Comparison of ENCODE assay signal across 8 cellular contexts in genomic region chr15:70259030-70259424, GRCh38.
DNase-seq lines count a peak whose midpoint lies in the region; ATAC-seq and TF ChIP-seq lines count a peak whose summit lies in the region.

No MANE protein-coding gene starts in this region.

- intact Hi-C loops in IMR-90 (cut with micrococcal nuclease): no loop called here
- intact Hi-C loops in prostate gland (cut with DNase I): no loop called here

- H3K4me1 ChIP-seq in IMR-90 (ENCODE audit: control insufficient read depth, insufficient read depth, low read length) (peaks cover 2% of the 10 kb centered on the region; the same call in 1 of the 2 replicates), prostate gland (replicated peaks) (no peaks in the 10 kb centered on the region)

- DNase-seq in EL: peak; percentile 56
- DNase-seq in IMR-90: peak; percentile 62
- peak; percentile 67 for DNase-seq in activated CD8-positive, alpha-beta T cell treated with anti-CD3 and anti-CD28 coated beads, Interleukin-2, amount 10 ng/mL, durations not matched to agents 7 days and 5 days
- peak; percentile 52 for DNase-seq in fibroblast of villous mesenchyme (ENCODE audit: low read depth)
- DNase-seq in prostate gland (ENCODE audit: low spot score): peak; percentile 54
- no peak for DNase-seq in UCSD-AML1 (lab: John Stamatoyannopoulos, UW; ENCODE audit: unreplicated experiment)
- DNase-seq in D341Med (ENCODE audit: low spot score): no peak
- DNase-seq in COR-L47 (lab: John Stamatoyannopoulos, UW): no peak

- H3K14ac ChIP-seq in IMR-90 (replicated peaks; ENCODE audit: low read depth, low read length): no peak overlapping the region

- CTCF ChIA-PET in IMR-90 (lab: Yijun Ruan, JAX): no interaction called here
- CTCF ChIA-PET in activated CD8-positive, alpha-beta T cell treated with anti-CD3 and anti-CD28 coated beads, Interleukin-2, amount 10 ng/mL, durations not matched to agents 7 days and 5 days (lab: Charles Lee): interaction anchor here (0.8 to 1.8 kb wide), 3 partner anchors 15 to 234 kb away, joined by 3 to 6 read pairs (median 5); no protein-coding TSS in a partner anchor

- no peak for TF ChIP-seq POLR2A in IMR-90 (IDR thresholded peaks at IDR 0.05; ENCODE audit: low read depth, low read length)
- no peak for TF ChIP-seq POLR2A in prostate gland (IDR thresholded peaks at IDR 0.05)

- H3K36me3 ChIP-seq in IMR-90 (ENCODE audit: control insufficient read depth, insufficient read depth, low read length) (no peaks in the 10 kb centered on the region), prostate gland (no peaks in the 10 kb centered on the region)

- peak overlapping the region; percentile 21 for H2AK9ac ChIP-seq in IMR-90 (replicated peaks; ENCODE audit: low read depth, low read length, poor library complexity)

- no TSS peak for BruUV-seq in IMR-90 (replicated peaks; lab: Mats Ljungman, UMichigan)

- peak overlapping the region; percentile 61 for H3K4me3 Mint-ChIP-seq in activated CD8-positive, alpha-beta T cell treated with anti-CD3 and anti-CD28 coated beads, Interleukin-2, amount 10 ng/mL, durations not matched to agents 7 days and 5 days

- no peaks in the 10 kb centered on the region for H3K9me3 Mint-ChIP-seq in activated CD8-positive, alpha-beta T cell treated with anti-CD3 and anti-CD28 coated beads, Interleukin-2, amount 10 ng/mL, durations not matched to agents 7 days and 5 days (ENCODE audit: insufficient read depth)

- H3K27me3 ChIP-seq in IMR-90 (ENCODE audit: control insufficient read depth, insufficient read depth, low read length) (peaks cover 36% of the 10 kb centered on the region; the same call in 1 of the 2 replicates), prostate gland (replicated peaks; ENCODE audit: insufficient read depth) (no peaks in the 10 kb centered on the region)

- no peak overlapping the region for H3K4me2 ChIP-seq in IMR-90 (ENCODE audit: low read depth, low read length)

- ATAC-seq in IMR-90 (ENCODE audit: low read depth): peak; percentile 67
- ATAC-seq in activated CD8-positive, alpha-beta T cell treated with anti-CD3 and anti-CD28 coated beads, Interleukin-2, amount 10 ng/mL, durations not matched to agents 7 days and 5 days: peak; percentile 52

- H2BK120ac ChIP-seq in IMR-90 (ENCODE audit: low read depth, low read length): no peak overlapping the region

- H3K9me1 ChIP-seq in IMR-90 (ENCODE audit: insufficient read depth, low read length): no peaks in the 10 kb centered on the region

- H2BK20ac ChIP-seq in IMR-90 (ENCODE audit: low read depth, low read length): no peak overlapping the region

- H4K20me1 ChIP-seq in IMR-90 (ENCODE audit: insufficient read depth, low read length): no peaks in the 10 kb centered on the region

- no peaks in the 10 kb centered on the region for H3K79me1 ChIP-seq in IMR-90 (ENCODE audit: low read depth in 1 of 2, low read length in 2 of 2)

- no peak for TF ChIP-seq CTCF in IMR-90 (conservative IDR thresholded peaks at IDR 0.05; ENCODE audit: low read depth, low read length)
- TF ChIP-seq CTCF in fibroblast of villous mesenchyme (IDR thresholded peaks at IDR 0.05; ENCODE audit: insufficient read depth, low read depth, low read length): no peak
- TF ChIP-seq CTCF in prostate gland (IDR thresholded peaks at IDR 0.05): no peak

- no peak for TF ChIP-seq RAD21 in IMR-90 (IDR thresholded peaks at IDR 0.05; ENCODE audit: low read length)

- H2AK5ac ChIP-seq in IMR-90 (ENCODE audit: low read depth, low read length): no peak overlapping the region

- 18% methylated on average over 2 of the region's 11 CpGs; no CpG with 5 or more reads in 1 of the 2 experiments for WGBS in IMR-90 (ENCODE audit: extremely low coverage in 2 of 2, insufficient read length in 1 of 2), 2 experiments
- 41% methylated on average over 11 of the region's 11 CpGs for WGBS in prostate gland

- H3K23ac ChIP-seq in IMR-90 (ENCODE audit: low read depth, low read length): no peak overlapping the region

- H4K91ac ChIP-seq in IMR-90 (ENCODE audit: insufficient read depth, low read depth, low read length): no peak overlapping the region

- no peak overlapping the region for H3K18ac ChIP-seq in IMR-90 (ENCODE audit: low read depth, low read length)

- peak overlapping the region; percentile 14 for H2AFZ ChIP-seq in IMR-90 (replicated peaks; ENCODE audit: low read length, poor library complexity)

- H3K56ac ChIP-seq in IMR-90 (ENCODE audit: extremely low read depth, insufficient read depth, low read length): no peak overlapping the region

- no peak overlapping the region for H2BK15ac ChIP-seq in IMR-90 (ENCODE audit: low read depth, low read length)

- dilution Hi-C loops in IMR-90 (cut with HindIII; ENCODE audit: low sequenced_read_pairs, unreplicated experiment): no loop called here

- peak overlapping the region; percentile 91 for H3K27ac Mint-ChIP-seq in activated CD8-positive, alpha-beta T cell treated with anti-CD3 and anti-CD28 coated beads, Interleukin-2, amount 10 ng/mL, durations not matched to agents 7 days and 5 days

- H3K4me3 ChIP-seq in IMR-90 (ENCODE audit: insufficient read depth, low read depth, low read length) (no peak overlapping the region), fibroblast of villous mesenchyme (ENCODE audit: low read depth, low read length) (no peak overlapping the region), prostate gland (no peak overlapping the region)

- in situ Hi-C loops in IMR-90 (cut with MboI; ENCODE audit: low sequenced_read_pairs): no loop called here

- no peak overlapping the region for H3K4ac ChIP-seq in IMR-90 (ENCODE audit: low read depth, low read length)

- peaks cover 54% of the 10 kb centered on the region for H3K4me1 Mint-ChIP-seq in activated CD8-positive, alpha-beta T cell treated with anti-CD3 and anti-CD28 coated beads, Interleukin-2, amount 10 ng/mL, durations not matched to agents 7 days and 5 days (ENCODE audit: low read depth)

- peaks cover 22% of the 10 kb centered on the region for H3K27me3 Mint-ChIP-seq in activated CD8-positive, alpha-beta T cell treated with anti-CD3 and anti-CD28 coated beads, Interleukin-2, amount 10 ng/mL, durations not matched to agents 7 days and 5 days (ENCODE audit: low read depth)

- H3K9me3 ChIP-seq in IMR-90 (ENCODE audit: control insufficient read depth, insufficient read depth, low read length): peaks cover 5% of the 10 kb centered on the region; the same call in 1 of the 2 replicates
- no peaks in the 10 kb centered on the region for H3K9me3 ChIP-seq in prostate gland

- POLR2A ChIA-PET in IMR-90 (lab: Charles Lee; ENCODE audit: unreplicated experiment): no interaction called here
- POLR2A ChIA-PET in activated CD8-positive, alpha-beta T cell treated with anti-CD3 and anti-CD28 coated beads, Interleukin-2, amount 10 ng/mL, durations not matched to agents 7 days and 5 days (lab: Charles Lee): interaction anchor here (1.0 to 1.7 kb wide), 3 partner anchors 9 to 806 kb away, joined by 3 to 5 read pairs (median 3); partner anchors contain the start of gene RPLP1

- no peak overlapping the region for H4K8ac ChIP-seq in IMR-90 (ENCODE audit: low read depth in 2 of 2, low read length in 2 of 2)

- no peak overlapping the region for H2BK5ac ChIP-seq in IMR-90 (ENCODE audit: low read depth, low read length, poor library complexity, severe bottlenecking)

- peaks cover 2% of the 10 kb centered on the region for H3K36me3 Mint-ChIP-seq in activated CD8-positive, alpha-beta T cell treated with anti-CD3 and anti-CD28 coated beads, Interleukin-2, amount 10 ng/mL, durations not matched to agents 7 days and 5 days (ENCODE audit: low read depth)

- H4K5ac ChIP-seq in IMR-90 (ENCODE audit: low read depth, low read length): no peak overlapping the region

- H3K27ac ChIP-seq in IMR-90 (ENCODE audit: insufficient read depth, low read length): no peak overlapping the region
- H3K27ac ChIP-seq in prostate gland: no peak overlapping the region

- H3K9ac ChIP-seq in IMR-90 (ENCODE audit: low read depth, low read length): no peak overlapping the region

TF ChIP-seq in IMR-90, 13 proteins besides CTCF, POLR2A, EP300 and RAD21:
- TF ChIP-seq BHLHE40 (IDR thresholded peaks at IDR 0.05; ENCODE audit: low read depth, low read length): peak; percentile 77
- TF ChIP-seq SMC3 (IDR thresholded peaks at IDR 0.05; ENCODE audit: low read depth, low read length): no peak
- TF ChIP-seq NFE2L2 (IDR thresholded peaks at IDR 0.05; ENCODE audit: low read depth, low read length): no peak
- no peak for TF ChIP-seq MAFK (IDR thresholded peaks at IDR 0.05; ENCODE audit: low read depth, low read length)
- TF ChIP-seq MAZ (IDR thresholded peaks at IDR 0.05; ENCODE audit: borderline replicate concordance, low read depth, low read length): no peak
- TF ChIP-seq CEBPB (IDR thresholded peaks at IDR 0.05; ENCODE audit: low read depth, low read length): no peak
- no peak for TF ChIP-seq CHD1 (IDR thresholded peaks at IDR 0.05; ENCODE audit: low read depth, low read length)
- no peak for TF ChIP-seq RFX5 (IDR thresholded peaks at IDR 0.05; ENCODE audit: low read depth, low read length)
- no peak for TF ChIP-seq ELK1 (IDR thresholded peaks at IDR 0.05; ENCODE audit: borderline replicate concordance, low read depth, low read length)
- no peak for TF ChIP-seq MXI1 (IDR thresholded peaks at IDR 0.05; ENCODE audit: borderline replicate concordance, low read depth, low read length)
- TF ChIP-seq USF2 (IDR thresholded peaks at IDR 0.05; ENCODE audit: low read depth, low read length): peak; percentile 94
- TF ChIP-seq RCOR1 (IDR thresholded peaks at IDR 0.05; ENCODE audit: insufficient replicate concordance, low read length): no peak
- no peak for TF ChIP-seq FOS (IDR thresholded peaks at IDR 0.05; ENCODE audit: low read depth, low read length)

Comparison
In these comparisons a context has a peak if more than half of its experiments do, and no peak if none do; other contexts are left out.
1. DNase-seq: peak in EL (single experiment), IMR-90 (single experiment), activated CD8-positive, alpha-beta T cell treated with anti-CD3 and anti-CD28 coated beads, Interleukin-2, amount 10 ng/mL, durations not matched to agents 7 days and 5 days (single experiment), fibroblast of villous mesenchyme (single experiment) and prostate gland (single experiment); none in UCSD-AML1 (single experiment), D341Med (single experiment) and COR-L47 (single experiment).